Comparison of ENCODE assay signal across 22 cellular contexts in genomic region chr21:28719731-28720130, GRCh38.
"Had no signal": no experiment of that assay in that cellular context is flagged by ENCODE, and none has a peak within 500 bp of the region (broad histone marks: within the 10 kb centered on the region; RNA-seq: fewer than 3 reads in every experiment).

No MANE protein-coding gene starts in this region.

- H3K36me3 ChIP-seq: right lobe of liver, spleen, tibial artery, upper lobe of left lung had no signal

- H3K9ac ChIP-seq: parathyroid adenoma had no signal

- H3K9me3 Mint-ChIP-seq: effector memory CD8-positive, alpha-beta T cell had no signal

- H3K9me3 ChIP-seq: psoas muscle, right lobe of liver, spleen, tibial artery, upper lobe of left lung had no signal

- H3K27me3 Mint-ChIP-seq: effector memory CD8-positive, alpha-beta T cell; naive thymus-derived CD4-positive, alpha-beta T cell; stimulated activated memory B cell treated with anti-CD40 and anti-IgM and Interleukin-4, amounts not matched to agents 10 μg/mL and 1 μg/mL and 100 μg/mL, for 72 hours; stimulated activated naive CD8-positive, alpha-beta T cell treated with anti-CD3 and anti-CD28 coated beads, Interleukin-15, Interleukin-2, amounts not matched to agents 100 ng/mL and 50 ng/mL, for 24 hours had no signal

- H3K4me1 ChIP-seq: parathyroid adenoma, right lobe of liver, spleen, tibial artery, upper lobe of left lung had no signal

- H3K27ac ChIP-seq: hepatocyte, parathyroid adenoma, psoas muscle, right lobe of liver, spleen, tibial artery, upper lobe of left lung had no signal

- H2AFZ ChIP-seq: hepatocyte, parathyroid adenoma had no signal

- H3K27me3 ChIP-seq: hepatocyte, right lobe of liver, spleen, tibial artery, upper lobe of left lung had no signal

- H3K4me2 ChIP-seq: hepatocyte had no signal

- H3K4me3 Mint-ChIP-seq: effector memory CD8-positive, alpha-beta T cell; naive thymus-derived CD4-positive, alpha-beta T cell; nephron progenitor cell; stimulated activated memory B cell treated with anti-CD40 and anti-IgM and Interleukin-4, amounts not matched to agents 10 μg/mL and 1 μg/mL and 100 μg/mL, for 72 hours; stimulated activated naive CD8-positive, alpha-beta T cell treated with anti-CD3 and anti-CD28 coated beads, Interleukin-15, Interleukin-2, amounts not matched to agents 100 ng/mL and 50 ng/mL, for 24 hours had no signal

- H3K27ac Mint-ChIP-seq: effector memory CD8-positive, alpha-beta T cell; naive thymus-derived CD4-positive, alpha-beta T cell; nephron progenitor cell; stimulated activated memory B cell treated with anti-CD40 and anti-IgM and Interleukin-4, amounts not matched to agents 10 μg/mL and 1 μg/mL and 100 μg/mL, for 72 hours; stimulated activated naive CD8-positive, alpha-beta T cell treated with anti-CD3 and anti-CD28 coated beads, Interleukin-15, Interleukin-2, amounts not matched to agents 100 ng/mL and 50 ng/mL, for 24 hours had no signal

- H3K36me3 Mint-ChIP-seq: stimulated activated memory B cell treated with anti-CD40 and anti-IgM and Interleukin-4, amounts not matched to agents 10 μg/mL and 1 μg/mL and 100 μg/mL, for 72 hours had no signal

- H3K4me1 Mint-ChIP-seq: nephron progenitor cell had no signal

- DNase-seq: effector memory CD8-positive, alpha-beta T cell; erythroblast; foreskin melanocyte; head of caudate nucleus; left colon; left ventricle myocardium superior; naive thymus-derived CD4-positive, alpha-beta T cell; nephron progenitor cell; psoas muscle; retina; right lobe of liver; spleen; stimulated activated CD4-positive, alpha-beta T cell treated with anti-CD3 and anti-CD28 coated beads, Interleukin-15, amount 100 ng/mL, for 24 hours; stimulated activated CD4-positive, alpha-beta T cell treated with anti-CD3 and anti-CD28 coated beads, Interleukin-1b, Interleukin-23, amount 100 ng/mL, for 48 hours; stimulated activated CD4-positive, alpha-beta T cell treated with anti-CD3 and anti-CD28 coated beads, Interleukin-4, amount 100 ng/mL, for 24 hours; tibial artery; upper lobe of left lung had no signal

- H3K79me2 ChIP-seq: hepatocyte, parathyroid adenoma had no signal

- H3K4me3 ChIP-seq: hepatocyte, lung, psoas muscle, right lobe of liver, spleen, tibial artery, upper lobe of left lung had no signal

- ATAC-seq: effector memory CD8-positive, alpha-beta T cell; left colon; left ventricle myocardium superior; naive thymus-derived CD4-positive, alpha-beta T cell; psoas muscle; right lobe of liver; stimulated activated memory B cell treated with anti-CD40 and anti-IgM and Interleukin-4, amounts not matched to agents 10 μg/mL and 1 μg/mL and 100 μg/mL, for 72 hours had no signal
